In genomic region chr15:62560943-62561571, GRCh38 we compare ENCODE assay signal across 20 cellular contexts.
DNase-seq lines count a peak whose midpoint lies in the region; ATAC-seq, FAIRE-seq and TF ChIP-seq lines count a peak whose summit lies in the region.
"Had no signal": no experiment of that assay in that cellular context is flagged by ENCODE, and none has a peak within 500 bp of the region (broad histone marks: within the 10 kb centered on the region; RNA-seq: fewer than 3 reads in every experiment).

No MANE protein-coding gene starts in this region.

- H3K27ac Mint-ChIP-seq in MCF 10A (ENCODE audit: low read depth, unreplicated experiment) (no peak overlapping the region), neural progenitor cell (no peak overlapping the region)
- H3K27ac Mint-ChIP-seq: activated naive CD4-positive, alpha-beta T cell treated with anti-CD3 and anti-CD28 coated beads, Interleukin-2, amount 10 ng/mL, durations not matched to agents 7 days and 5 days had no signal

- no peaks in the 10 kb centered on the region for H3K27me3 ChIP-seq in breast epithelium
- H3K27me3 ChIP-seq in neural progenitor cell, result no peaks in the 10 kb centered on the region
- H3K27me3 ChIP-seq: ovary, spleen, thyroid gland had no signal

- H3K9ac ChIP-seq in neural progenitor cell, result no peak overlapping the region

- H3K36me3 Mint-ChIP-seq in MCF 10A (ENCODE audit: insufficient read depth, unreplicated experiment) (no peaks in the 10 kb centered on the region), neural progenitor cell (peaks cover 2% of the 10 kb centered on the region)
- H3K36me3 Mint-ChIP-seq: activated naive CD4-positive, alpha-beta T cell treated with anti-CD3 and anti-CD28 coated beads, Interleukin-2, amount 10 ng/mL, durations not matched to agents 7 days and 5 days had no signal

- peak overlapping the region; percentile 24 for H3K4me2 ChIP-seq in neural progenitor cell

- DNase-seq in breast epithelium (ENCODE audit: low spot score in 2 of 2), result no peak
- DNase-seq in MCF 10A (ENCODE audit: unreplicated experiment), result no peak
- no peak for DNase-seq in left ventricle myocardium superior
- DNase-seq in neural progenitor cell (ENCODE audit: low spot score), result peak; percentile 13
- no peak for DNase-seq in urothelium cell line (ENCODE audit: low spot score)
- DNase-seq in NCI-H526 treated with DMSO at 0.1 percent for 48 hours (lab: John Stamatoyannopoulos, UW), result no peak
- DNase-seq in NOMO-1 treated with dmso at 0.1 percent for 144 hours (lab: John Stamatoyannopoulos, UW; ENCODE audit: unreplicated experiment), result no peak
- DNase-seq: activated naive CD4-positive, alpha-beta T cell treated with anti-CD3 and anti-CD28 coated beads, Interleukin-2, amount 10 ng/mL, durations not matched to agents 7 days and 5 days; DMS79; midbrain; NCI-H2107; NCI-H82; ovary; spleen; thyroid gland had no signal

- H3K4me1 Mint-ChIP-seq in MCF 10A (ENCODE audit: insufficient read depth, unreplicated experiment), result no peaks in the 10 kb centered on the region
- H3K4me1 Mint-ChIP-seq in neural progenitor cell, result peaks cover 21% of the 10 kb centered on the region
- H3K4me1 Mint-ChIP-seq: activated naive CD4-positive, alpha-beta T cell treated with anti-CD3 and anti-CD28 coated beads, Interleukin-2, amount 10 ng/mL, durations not matched to agents 7 days and 5 days had no signal

- H3K27ac ChIP-seq in breast epithelium (no peak overlapping the region), neural progenitor cell (no peak overlapping the region)
- H3K27ac ChIP-seq: C4-2B, ovary, spleen, thyroid gland had no signal

- FAIRE-seq in urothelium cell line (lab: Jason Lieb, UNC), result peak; percentile 23
- FAIRE-seq: A204.1, colon, islet of Langerhans had no signal

- ATAC-seq in left ventricle myocardium superior, result peak; percentile 59
- no peak for ATAC-seq in HG03108 (IDR thresholded peaks at IDR 0.05; ENCODE audit: unreplicated experiment)

- CTCF ChIA-PET in MCF 10A (lab: Yijun Ruan, JAX), result interaction anchor here (0.6 kb wide), 1 partner anchor 128 kb away, joined by 3 read pairs; no protein-coding TSS in a partner anchor

- POLR2A ChIA-PET in MCF 10A (lab: Yijun Ruan, JAX), result no interaction called here

- no peak overlapping the region for H2AFZ ChIP-seq in neural progenitor cell (replicated peaks)

- no peak for TF ChIP-seq POLR2A in breast epithelium (IDR thresholded peaks at IDR 0.05)

- intact Hi-C loops in breast epithelium (cut with DNase I; ENCODE audit: low total_unique reads) (no loop called here), MCF 10A (cut with micrococcal nuclease) (no loop called here), left ventricle myocardium superior (cut with micrococcal nuclease) (no loop called here)

- H3K36me3 ChIP-seq in breast epithelium (no peaks in the 10 kb centered on the region), neural progenitor cell (no peaks in the 10 kb centered on the region)
- H3K36me3 ChIP-seq: ovary, spleen, thyroid gland had no signal

- H3K9me3 Mint-ChIP-seq in MCF 10A (ENCODE audit: unreplicated experiment) (no peaks in the 10 kb centered on the region), neural progenitor cell (no peaks in the 10 kb centered on the region)
- H3K9me3 Mint-ChIP-seq: activated naive CD4-positive, alpha-beta T cell treated with anti-CD3 and anti-CD28 coated beads, Interleukin-2, amount 10 ng/mL, durations not matched to agents 7 days and 5 days had no signal

- H3K9me3 ChIP-seq in breast epithelium (no peaks in the 10 kb centered on the region), neural progenitor cell (ENCODE audit: low read depth) (no peaks in the 10 kb centered on the region)
- H3K9me3 ChIP-seq: ovary, spleen, thyroid gland had no signal

- H3F3A ChIP-seq in neural progenitor cell (ENCODE audit: low read depth), result no peaks in the 10 kb centered on the region

- H3K4me1 ChIP-seq in breast epithelium (no peaks in the 10 kb centered on the region), neural progenitor cell (peaks cover 21% of the 10 kb centered on the region)
- H3K4me1 ChIP-seq: spleen had no signal

- no peak for TF ChIP-seq CTCF in breast epithelium (IDR thresholded peaks at IDR 0.05)
- TF ChIP-seq CTCF in MCF 10A (IDR thresholded peaks at IDR 0.05; ENCODE audit: unreplicated experiment), result no peak
- no peak for TF ChIP-seq CTCF in neural progenitor cell (IDR thresholded peaks at IDR 0.05)

- H3K4me3 ChIP-seq in breast epithelium (peak overlapping the region in 2 of 3 donors; percentile 22 to 28), neural progenitor cell (no peak overlapping the region)
- H3K4me3 ChIP-seq: ovary, thyroid gland had no signal

- H4K20me1 ChIP-seq in neural progenitor cell (ENCODE audit: low read depth), result peaks cover 3% of the 10 kb centered on the region

- H3K4me3 Mint-ChIP-seq in MCF 10A (ENCODE audit: unreplicated experiment) (no peak overlapping the region), neural progenitor cell (no peak overlapping the region)
- H3K4me3 Mint-ChIP-seq: activated naive CD4-positive, alpha-beta T cell treated with anti-CD3 and anti-CD28 coated beads, Interleukin-2, amount 10 ng/mL, durations not matched to agents 7 days and 5 days had no signal

- no peaks in the 10 kb centered on the region for H3K79me2 ChIP-seq in neural progenitor cell (ENCODE audit: low read depth)

- no TSS peak for BruUV-seq in MCF 10A (replicated peaks; lab: Mats Ljungman, UMichigan)

- H3K27me3 Mint-ChIP-seq in MCF 10A (ENCODE audit: insufficient read depth, unreplicated experiment) (no peaks in the 10 kb centered on the region), neural progenitor cell (ENCODE audit: insufficient read depth, low read depth) (peaks cover 2% of the 10 kb centered on the region)
